In genomic region chr10:48655426-48656240, GRCh38 we compare ENCODE assay signal across 1 cellular context.
TF ChIP-seq lines count a peak whose summit lies in the region.

No MANE protein-coding gene starts in this region.

TF ChIP-seq in K562, 482 proteins besides CTCF, POLR2A, EP300 and RAD21 (continued from another document):
- TF ChIP-seq ZNF395 (CRISPR knock-in tag; IDR thresholded peaks at IDR 0.05) (no peak), MNT (conservative IDR thresholded peaks at IDR 0.05) (peak in 1 of 2 experiments; percentile 33; a peak in 1 of 4 replicates), POLR2G (IDR thresholded peaks at IDR 0.05; ENCODE audit: low read depth, low read length) (0 out of 2 replicates have a peak, but pooled peaks have one; percentile 31), ZNF3 (CRISPR knock-in tag; IDR thresholded peaks at IDR 0.05) (no peak), ZNF592 (IDR thresholded peaks at IDR 0.05) (no peak), ZBTB2 (IDR thresholded peaks at IDR 0.05) (peak; percentile 33; the same call in 1 of the 2 replicates), NFIC (IDR thresholded peaks at IDR 0.05) (peak; percentile 73), KDM5B (IDR thresholded peaks at IDR 0.05; ENCODE audit: insufficient replicate concordance, low read depth, low read length) (peak; percentile 38), USF2 (CRISPR knock-in tag; IDR thresholded peaks at IDR 0.05) (peak; percentile 25; the same call in 1 of the 2 replicates), DMBX1 (CRISPR knock-in tag; IDR thresholded peaks at IDR 0.05; ENCODE audit: borderline replicate concordance) (no peak), ZFPM2 (CRISPR knock-in tag; IDR thresholded peaks at IDR 0.05) (no peak), RBBP5 (IDR thresholded peaks at IDR 0.05; ENCODE audit: borderline replicate concordance, insufficient read depth, low read length, poor library complexity, severe bottlenecking) (peak; percentile 21), HOXB6 (CRISPR knock-in tag; IDR thresholded peaks at IDR 0.05; ENCODE audit: borderline replicate concordance) (no peak), JUND (IDR thresholded peaks at IDR 0.05; ENCODE audit: borderline replicate concordance, low read depth, low read length) (no peak), JUND (tag; IDR thresholded peaks at IDR 0.05; ENCODE audit: borderline replicate concordance, low read depth, low read length) (0 out of 3 replicates have a peak, but pooled peaks have one; percentile 26), MAX (CRISPR knock-in tag; IDR thresholded peaks at IDR 0.05) (peak; percentile 43), ZFX (CRISPR knock-in tag; IDR thresholded peaks at IDR 0.05) (peak; percentile 58), U2AF1 (optimal IDR thresholded peaks at IDR 0.05; ENCODE audit: low read depth, low read length) (peak; percentile 50), KLF16 (IDR thresholded peaks at IDR 0.05) (no peak), ZNF740 (CRISPR knock-in tag; IDR thresholded peaks at IDR 0.05) (peak; percentile 99), ZNF740 (tag; IDR thresholded peaks at IDR 0.05) (no peak), ZNF316 (IDR thresholded peaks at IDR 0.05) (peak; percentile 36; the same call in 1 of the 2 replicates), E2F6 (IDR thresholded peaks at IDR 0.05; ENCODE audit: borderline replicate concordance in 1 of 2, extremely low read depth in 1 of 2, insufficient read depth in 1 of 2, insufficient read length in 1 of 2, low read depth in 1 of 2, low read length in 1 of 2, poor library complexity in 1 of 2, severe bottlenecking in 1 of 2) (peak; percentile 52 to 84), HMGN3 (IDR thresholded peaks at IDR 0.05; ENCODE audit: borderline replicate concordance, extremely low read depth, insufficient read length, low read depth, low read length) (peak; percentile 7)
